ENCODE assay signal across 9 cellular contexts in genomic region chr2:47339745-47340541, GRCh38. TPM values are rescaled to one million over a fixed set of nuclear protein-coding genes. Genes with fewer than 3 reads are reported as not detected.
A peak's percentile ranks its signal among the peaks of the same experiment; 100 is the strongest.
DNase-seq lines count a peak whose midpoint lies in the region; ATAC-seq lines count a peak whose summit lies in the region.
"Had no signal": no experiment of that assay in that cellular context is flagged by ENCODE, and none has a peak within 500 bp of the region (broad histone marks: within the 10 kb centered on the region; RNA-seq: fewer than 3 reads in every experiment).

No MANE protein-coding gene starts in this region.

- POLR2A ChIA-PET in activated CD4-positive, alpha-beta T cell treated with anti-CD3 and anti-CD28 coated beads for 36 hours (lab: Charles Lee), result no interaction called here

- CTCF ChIA-PET in activated CD4-positive, alpha-beta T cell treated with anti-CD3 and anti-CD28 coated beads for 36 hours (lab: Charles Lee), result interaction anchor here (0.6 to 7.6 kb wide), 5 partner anchors 12 to 428 kb away, joined by 3 to 75 read pairs (median 3); no protein-coding TSS in a partner anchor

- intact Hi-C loops in activated CD4-positive, alpha-beta T cell treated with anti-CD3 and anti-CD28 coated beads for 36 hours (cut with DNase I, micrococcal nuclease), result no loop called here
- intact Hi-C loops in activated CD4-positive, alpha-beta T cell treated with anti-CD3 and anti-CD28 coated beads, Interleukin-2, amount 10 ng/mL, durations not matched to agents 24 days and 14 days (cut with micrococcal nuclease), result no loop called here
- intact Hi-C loops in activated T-helper 1 cell treated with anti-CD3 and anti-CD28 coated beads, Interleukin-12 subunit alpha, Interleukin-12 subunit beta, Interleukin-2, Interleukin-4 antibody, amounts not matched to agents 30 ng/mL and 10 ng/mL and 1 ng/mL, durations not matched to agents 14 hours and 24 hours and 36 hours (cut with micrococcal nuclease), result no loop called here

- H3K27ac Mint-ChIP-seq in activated CD4-positive, alpha-beta T cell treated with anti-CD3 and anti-CD28 coated beads for 36 hours, result no peak overlapping the region
- H3K27ac Mint-ChIP-seq in activated CD4-positive, alpha-beta T cell treated with anti-CD3 and anti-CD28 coated beads, Interleukin-2, amount 10 ng/mL, durations not matched to agents 24 days and 14 days, result no peak overlapping the region
- peak overlapping the region; percentile 15 for H3K27ac Mint-ChIP-seq in stimulated activated memory B cell treated with anti-CD40 and anti-IgM and Interleukin-4, amounts not matched to agents 10 μg/mL and 1 μg/mL and 100 μg/mL, for 72 hours
- no peak overlapping the region for H3K27ac Mint-ChIP-seq in activated T-helper 1 cell treated with anti-CD3 and anti-CD28 coated beads, Interleukin-12 subunit alpha, Interleukin-12 subunit beta, Interleukin-2, Interleukin-4 antibody, amounts not matched to agents 30 ng/mL and 10 ng/mL and 1 ng/mL, durations not matched to agents 14 hours and 24 hours and 36 hours
- H3K27ac Mint-ChIP-seq: B cell had no signal

- H3K4me1 Mint-ChIP-seq in activated CD4-positive, alpha-beta T cell treated with anti-CD3 and anti-CD28 coated beads for 36 hours, result peaks cover 8% of the 10 kb centered on the region
- H3K4me1 Mint-ChIP-seq in activated CD4-positive, alpha-beta T cell treated with anti-CD3 and anti-CD28 coated beads, Interleukin-2, amount 10 ng/mL, durations not matched to agents 24 days and 14 days, result peaks cover 2% of the 10 kb centered on the region
- H3K4me1 Mint-ChIP-seq in stimulated activated memory B cell treated with anti-CD40 and anti-IgM and Interleukin-4, amounts not matched to agents 10 μg/mL and 1 μg/mL and 100 μg/mL, for 72 hours, result peaks cover 32% of the 10 kb centered on the region
- H3K4me1 Mint-ChIP-seq in activated T-helper 1 cell treated with anti-CD3 and anti-CD28 coated beads, Interleukin-12 subunit alpha, Interleukin-12 subunit beta, Interleukin-2, Interleukin-4 antibody, amounts not matched to agents 30 ng/mL and 10 ng/mL and 1 ng/mL, durations not matched to agents 14 hours and 24 hours and 36 hours (ENCODE audit: low read depth), result no peaks in the 10 kb centered on the region

- no peaks in the 10 kb centered on the region for H3K9me3 Mint-ChIP-seq in activated CD4-positive, alpha-beta T cell treated with anti-CD3 and anti-CD28 coated beads for 36 hours (ENCODE audit: low read depth)
- no peaks in the 10 kb centered on the region for H3K9me3 Mint-ChIP-seq in activated CD4-positive, alpha-beta T cell treated with anti-CD3 and anti-CD28 coated beads, Interleukin-2, amount 10 ng/mL, durations not matched to agents 24 days and 14 days
- H3K9me3 Mint-ChIP-seq in stimulated activated memory B cell treated with anti-CD40 and anti-IgM and Interleukin-4, amounts not matched to agents 10 μg/mL and 1 μg/mL and 100 μg/mL, for 72 hours, result no peaks in the 10 kb centered on the region
- H3K9me3 Mint-ChIP-seq in activated T-helper 1 cell treated with anti-CD3 and anti-CD28 coated beads, Interleukin-12 subunit alpha, Interleukin-12 subunit beta, Interleukin-2, Interleukin-4 antibody, amounts not matched to agents 30 ng/mL and 10 ng/mL and 1 ng/mL, durations not matched to agents 14 hours and 24 hours and 36 hours, result no peaks in the 10 kb centered on the region

- peak; percentile 59 for DNase-seq in activated CD4-positive, alpha-beta T cell treated with anti-CD3 and anti-CD28 coated beads for 36 hours
- no peak for DNase-seq in activated CD4-positive, alpha-beta T cell treated with anti-CD3 and anti-CD28 coated beads, Interleukin-2, amount 10 ng/mL, durations not matched to agents 24 days and 14 days
- DNase-seq in NCI-H526 treated with DMSO at 0.1 percent for 48 hours (lab: John Stamatoyannopoulos, UW), result peak; percentile 57
- no peak for DNase-seq in activated T-helper 1 cell treated with anti-CD3 and anti-CD28 coated beads, Interleukin-12 subunit alpha, Interleukin-12 subunit beta, Interleukin-2, Interleukin-4 antibody, amounts not matched to agents 30 ng/mL and 10 ng/mL and 1 ng/mL, durations not matched to agents 14 hours and 24 hours and 36 hours (ENCODE audit: low spot score)
- no peak for DNase-seq in NCI-H128 (lab: John Stamatoyannopoulos, UW; ENCODE audit: unreplicated experiment)

- H3K27me3 Mint-ChIP-seq in activated CD4-positive, alpha-beta T cell treated with anti-CD3 and anti-CD28 coated beads for 36 hours, result peaks cover 8% of the 10 kb centered on the region
- peaks cover 22% of the 10 kb centered on the region for H3K27me3 Mint-ChIP-seq in activated CD4-positive, alpha-beta T cell treated with anti-CD3 and anti-CD28 coated beads, Interleukin-2, amount 10 ng/mL, durations not matched to agents 24 days and 14 days
- peaks cover 5% of the 10 kb centered on the region for H3K27me3 Mint-ChIP-seq in stimulated activated memory B cell treated with anti-CD40 and anti-IgM and Interleukin-4, amounts not matched to agents 10 μg/mL and 1 μg/mL and 100 μg/mL, for 72 hours
- H3K27me3 Mint-ChIP-seq in activated T-helper 1 cell treated with anti-CD3 and anti-CD28 coated beads, Interleukin-12 subunit alpha, Interleukin-12 subunit beta, Interleukin-2, Interleukin-4 antibody, amounts not matched to agents 30 ng/mL and 10 ng/mL and 1 ng/mL, durations not matched to agents 14 hours and 24 hours and 36 hours (ENCODE audit: insufficient read depth), result peaks cover 11% of the 10 kb centered on the region

- ATAC-seq in activated CD4-positive, alpha-beta T cell treated with anti-CD3 and anti-CD28 coated beads for 36 hours, result peak; percentile 96
- ATAC-seq in esophagus mucosa, result peak; percentile 100
- ATAC-seq in stimulated activated memory B cell treated with anti-CD40 and anti-IgM and Interleukin-4, amounts not matched to agents 10 μg/mL and 1 μg/mL and 100 μg/mL, for 72 hours, result peak; percentile 51
- no peak for ATAC-seq in HG03342 (IDR thresholded peaks at IDR 0.05; ENCODE audit: unreplicated experiment)

- no peaks in the 10 kb centered on the region for H3K36me3 Mint-ChIP-seq in activated CD4-positive, alpha-beta T cell treated with anti-CD3 and anti-CD28 coated beads for 36 hours (ENCODE audit: low read depth)
- H3K36me3 Mint-ChIP-seq in activated CD4-positive, alpha-beta T cell treated with anti-CD3 and anti-CD28 coated beads, Interleukin-2, amount 10 ng/mL, durations not matched to agents 24 days and 14 days (ENCODE audit: low read depth), result no peaks in the 10 kb centered on the region
- no peaks in the 10 kb centered on the region for H3K36me3 Mint-ChIP-seq in stimulated activated memory B cell treated with anti-CD40 and anti-IgM and Interleukin-4, amounts not matched to agents 10 μg/mL and 1 μg/mL and 100 μg/mL, for 72 hours
- H3K36me3 Mint-ChIP-seq in activated T-helper 1 cell treated with anti-CD3 and anti-CD28 coated beads, Interleukin-12 subunit alpha, Interleukin-12 subunit beta, Interleukin-2, Interleukin-4 antibody, amounts not matched to agents 30 ng/mL and 10 ng/mL and 1 ng/mL, durations not matched to agents 14 hours and 24 hours and 36 hours (ENCODE audit: low read depth), result no peaks in the 10 kb centered on the region

- no peak overlapping the region for H3K4me3 Mint-ChIP-seq in activated CD4-positive, alpha-beta T cell treated with anti-CD3 and anti-CD28 coated beads for 36 hours
- H3K4me3 Mint-ChIP-seq in activated CD4-positive, alpha-beta T cell treated with anti-CD3 and anti-CD28 coated beads, Interleukin-2, amount 10 ng/mL, durations not matched to agents 24 days and 14 days, result no peak overlapping the region
- H3K4me3 Mint-ChIP-seq in stimulated activated memory B cell treated with anti-CD40 and anti-IgM and Interleukin-4, amounts not matched to agents 10 μg/mL and 1 μg/mL and 100 μg/mL, for 72 hours, result no peak overlapping the region
- no peak overlapping the region for H3K4me3 Mint-ChIP-seq in activated T-helper 1 cell treated with anti-CD3 and anti-CD28 coated beads, Interleukin-12 subunit alpha, Interleukin-12 subunit beta, Interleukin-2, Interleukin-4 antibody, amounts not matched to agents 30 ng/mL and 10 ng/mL and 1 ng/mL, durations not matched to agents 14 hours and 24 hours and 36 hours
- H3K4me3 Mint-ChIP-seq: B cell had no signal

RNA-seq across cellular contexts. Expression of gene EPCAM, which starts 29.2 kb away (rescaled TPM):
- under 1 TPM in 1 of 2 experiments, not detected in 1; 0.27 TPM for total RNA-seq in activated CD4-positive, alpha-beta T cell treated with anti-CD3 and anti-CD28 coated beads for 36 hours
- total RNA-seq in activated CD4-positive, alpha-beta T cell treated with anti-CD3 and anti-CD28 coated beads, Interleukin-2, amount 10 ng/mL, durations not matched to agents 24 days and 14 days, result not detected in 2 replicates
- total RNA-seq in esophagus mucosa, result 11.3 TPM
- total RNA-seq in activated T-helper 1 cell treated with anti-CD3 and anti-CD28 coated beads, Interleukin-12 subunit alpha, Interleukin-12 subunit beta, Interleukin-2, Interleukin-4 antibody, amounts not matched to agents 30 ng/mL and 10 ng/mL and 1 ng/mL, durations not matched to agents 14 hours and 24 hours and 36 hours, result 0.29 TPM in 1 of 2 replicates, not detected in the other
- total RNA-seq: B cell had no signal

Comparison
In these comparisons a context has a peak if more than half of its experiments do, and no peak if none do; other contexts are left out.
1. DNase-seq: peak in activated CD4-positive, alpha-beta T cell treated with anti-CD3 and anti-CD28 coated beads for 36 hours (single experiment) and NCI-H526 treated with DMSO at 0.1 percent for 48 hours (single experiment); none in activated CD4-positive, alpha-beta T cell treated with anti-CD3 and anti-CD28 coated beads, Interleukin-2, amount 10 ng/mL, durations not matched to agents 24 days and 14 days (single experiment), activated T-helper 1 cell treated with anti-CD3 and anti-CD28 coated beads, Interleukin-12 subunit alpha, Interleukin-12 subunit beta, Interleukin-2, Interleukin-4 antibody, amounts not matched to agents 30 ng/mL and 10 ng/mL and 1 ng/mL, durations not matched to agents 14 hours and 24 hours and 36 hours (single experiment) and NCI-H128 (single experiment).